ENCODE assay signal across 1 cellular context in the genomic region with DNA sequence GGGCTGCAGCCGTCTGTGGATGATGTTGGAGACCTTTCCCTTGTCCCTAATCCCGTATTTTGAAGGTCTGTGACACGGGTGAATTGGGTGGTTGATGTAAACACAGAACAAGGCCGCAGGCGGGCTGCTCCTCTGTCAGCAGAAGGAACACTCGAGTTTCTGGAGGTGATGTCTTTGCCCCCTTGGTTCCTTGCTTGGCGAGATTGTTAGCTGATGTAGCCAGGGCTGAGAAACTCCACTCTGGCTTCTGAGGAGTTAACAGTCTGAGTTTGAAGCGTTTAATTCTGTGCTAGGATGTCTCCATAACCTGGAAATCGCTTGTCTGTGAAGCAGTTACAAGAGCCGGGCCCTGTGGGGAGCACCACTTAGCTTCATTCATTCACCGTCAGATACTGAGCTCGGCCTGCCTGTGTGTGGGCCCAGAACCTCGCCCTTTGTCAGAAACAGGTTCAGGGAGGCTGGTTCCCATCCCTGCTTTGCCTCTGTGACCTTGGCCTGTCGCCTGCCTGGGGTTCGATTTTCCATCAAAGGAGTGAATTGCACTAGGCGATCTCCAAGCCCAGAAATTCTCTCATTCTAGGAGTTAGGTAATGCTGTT.
TF ChIP-seq lines count a peak whose summit lies in the region.

No MANE protein-coding gene starts in this region.

TF ChIP-seq in HepG2, 621 proteins besides CTCF, POLR2A, EP300 and RAD21 (continues in another document):
- peak; percentile 19; the same call in 1 of the 2 replicates for TF ChIP-seq PATZ1 (CRISPR knock-in tag; IDR thresholded peaks at IDR 0.05)
- TF ChIP-seq, protein P1, sequence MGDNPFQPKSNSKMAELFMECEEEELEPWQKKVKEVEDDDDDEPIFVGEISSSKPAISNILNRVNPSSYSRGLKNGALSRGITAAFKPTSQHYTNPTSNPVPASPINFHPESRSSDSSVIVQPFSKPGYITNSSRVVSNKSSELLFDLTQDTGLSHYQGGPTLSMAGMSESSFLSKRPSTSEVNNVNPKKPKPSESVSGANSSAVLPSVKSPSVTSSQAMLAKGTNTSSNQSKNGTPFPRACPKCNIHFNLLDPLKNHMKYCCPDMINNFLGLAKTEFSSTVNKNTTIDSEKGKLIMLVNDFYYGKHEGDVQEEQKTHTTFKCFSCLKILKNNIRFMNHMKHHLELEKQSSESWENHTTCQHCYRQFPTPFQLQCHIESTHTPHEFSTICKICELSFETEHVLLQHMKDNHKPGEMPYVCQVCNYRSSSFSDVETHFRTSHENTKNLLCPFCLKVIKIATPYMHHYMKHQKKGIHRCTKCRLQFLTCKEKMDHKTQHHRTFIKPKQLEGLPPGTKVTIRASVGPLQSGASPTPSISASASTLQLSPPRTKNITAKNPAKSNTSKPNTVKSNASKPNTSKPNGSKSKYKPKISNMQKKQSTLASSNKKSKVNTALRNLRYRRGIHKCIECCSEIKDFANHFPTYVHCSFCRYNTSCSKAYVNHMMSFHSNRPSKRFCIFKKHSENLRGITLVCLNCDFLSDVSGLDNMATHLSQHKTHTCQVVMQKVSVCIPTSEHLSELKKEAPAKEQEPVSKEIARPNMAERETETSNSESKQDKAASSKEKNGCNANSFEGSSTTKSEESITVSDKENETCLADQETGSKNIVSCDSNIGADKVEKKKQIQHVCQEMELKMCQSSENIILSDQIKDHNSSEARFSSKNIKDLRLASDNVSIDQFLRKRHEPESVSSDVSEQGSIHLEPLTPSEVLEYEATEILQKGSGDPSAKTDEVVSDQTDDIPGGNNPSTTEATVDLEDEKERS (CRISPR knock-in tag; IDR thresholded peaks at IDR 0.05): peak; percentile 42; the same call in 1 of the 2 replicates
- TF ChIP-seq CCDC6 (CRISPR knock-in tag; IDR thresholded peaks at IDR 0.05): no peak
- 0 out of 2 replicates have a peak, but pooled peaks have one; percentile 43 for TF ChIP-seq SNAI1 (CRISPR knock-in tag; IDR thresholded peaks at IDR 0.05; ENCODE audit: borderline replicate concordance)
- TF ChIP-seq, protein P2, sequence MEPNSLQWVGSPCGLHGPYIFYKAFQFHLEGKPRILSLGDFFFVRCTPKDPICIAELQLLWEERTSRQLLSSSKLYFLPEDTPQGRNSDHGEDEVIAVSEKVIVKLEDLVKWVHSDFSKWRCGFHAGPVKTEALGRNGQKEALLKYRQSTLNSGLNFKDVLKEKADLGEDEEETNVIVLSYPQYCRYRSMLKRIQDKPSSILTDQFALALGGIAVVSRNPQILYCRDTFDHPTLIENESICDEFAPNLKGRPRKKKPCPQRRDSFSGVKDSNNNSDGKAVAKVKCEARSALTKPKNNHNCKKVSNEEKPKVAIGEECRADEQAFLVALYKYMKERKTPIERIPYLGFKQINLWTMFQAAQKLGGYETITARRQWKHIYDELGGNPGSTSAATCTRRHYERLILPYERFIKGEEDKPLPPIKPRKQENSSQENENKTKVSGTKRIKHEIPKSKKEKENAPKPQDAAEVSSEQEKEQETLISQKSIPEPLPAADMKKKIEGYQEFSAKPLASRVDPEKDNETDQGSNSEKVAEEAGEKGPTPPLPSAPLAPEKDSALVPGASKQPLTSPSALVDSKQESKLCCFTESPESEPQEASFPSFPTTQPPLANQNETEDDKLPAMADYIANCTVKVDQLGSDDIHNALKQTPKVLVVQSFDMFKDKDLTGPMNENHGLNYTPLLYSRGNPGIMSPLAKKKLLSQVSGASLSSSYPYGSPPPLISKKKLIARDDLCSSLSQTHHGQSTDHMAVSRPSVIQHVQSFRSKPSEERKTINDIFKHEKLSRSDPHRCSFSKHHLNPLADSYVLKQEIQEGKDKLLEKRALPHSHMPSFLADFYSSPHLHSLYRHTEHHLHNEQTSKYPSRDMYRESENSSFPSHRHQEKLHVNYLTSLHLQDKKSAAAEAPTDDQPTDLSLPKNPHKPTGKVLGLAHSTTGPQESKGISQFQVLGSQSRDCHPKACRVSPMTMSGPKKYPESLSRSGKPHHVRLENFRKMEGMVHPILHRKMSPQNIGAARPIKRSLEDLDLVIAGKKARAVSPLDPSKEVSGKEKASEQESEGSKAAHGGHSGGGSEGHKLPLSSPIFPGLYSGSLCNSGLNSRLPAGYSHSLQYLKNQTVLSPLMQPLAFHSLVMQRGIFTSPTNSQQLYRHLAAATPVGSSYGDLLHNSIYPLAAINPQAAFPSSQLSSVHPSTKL (CRISPR knock-in tag; IDR thresholded peaks at IDR 0.05): peak; percentile 46
- TF ChIP-seq AHDC1 (CRISPR knock-in tag; IDR thresholded peaks at IDR 0.05; ENCODE audit: borderline replicate concordance): no peak
- peak; percentile 96 for TF ChIP-seq ZNF263 (CRISPR knock-in tag; IDR thresholded peaks at IDR 0.05)
- TF ChIP-seq ARNT2 (CRISPR knock-in tag; IDR thresholded peaks at IDR 0.05; ENCODE audit: low read depth): no peak
- TF ChIP-seq, protein P3, sequence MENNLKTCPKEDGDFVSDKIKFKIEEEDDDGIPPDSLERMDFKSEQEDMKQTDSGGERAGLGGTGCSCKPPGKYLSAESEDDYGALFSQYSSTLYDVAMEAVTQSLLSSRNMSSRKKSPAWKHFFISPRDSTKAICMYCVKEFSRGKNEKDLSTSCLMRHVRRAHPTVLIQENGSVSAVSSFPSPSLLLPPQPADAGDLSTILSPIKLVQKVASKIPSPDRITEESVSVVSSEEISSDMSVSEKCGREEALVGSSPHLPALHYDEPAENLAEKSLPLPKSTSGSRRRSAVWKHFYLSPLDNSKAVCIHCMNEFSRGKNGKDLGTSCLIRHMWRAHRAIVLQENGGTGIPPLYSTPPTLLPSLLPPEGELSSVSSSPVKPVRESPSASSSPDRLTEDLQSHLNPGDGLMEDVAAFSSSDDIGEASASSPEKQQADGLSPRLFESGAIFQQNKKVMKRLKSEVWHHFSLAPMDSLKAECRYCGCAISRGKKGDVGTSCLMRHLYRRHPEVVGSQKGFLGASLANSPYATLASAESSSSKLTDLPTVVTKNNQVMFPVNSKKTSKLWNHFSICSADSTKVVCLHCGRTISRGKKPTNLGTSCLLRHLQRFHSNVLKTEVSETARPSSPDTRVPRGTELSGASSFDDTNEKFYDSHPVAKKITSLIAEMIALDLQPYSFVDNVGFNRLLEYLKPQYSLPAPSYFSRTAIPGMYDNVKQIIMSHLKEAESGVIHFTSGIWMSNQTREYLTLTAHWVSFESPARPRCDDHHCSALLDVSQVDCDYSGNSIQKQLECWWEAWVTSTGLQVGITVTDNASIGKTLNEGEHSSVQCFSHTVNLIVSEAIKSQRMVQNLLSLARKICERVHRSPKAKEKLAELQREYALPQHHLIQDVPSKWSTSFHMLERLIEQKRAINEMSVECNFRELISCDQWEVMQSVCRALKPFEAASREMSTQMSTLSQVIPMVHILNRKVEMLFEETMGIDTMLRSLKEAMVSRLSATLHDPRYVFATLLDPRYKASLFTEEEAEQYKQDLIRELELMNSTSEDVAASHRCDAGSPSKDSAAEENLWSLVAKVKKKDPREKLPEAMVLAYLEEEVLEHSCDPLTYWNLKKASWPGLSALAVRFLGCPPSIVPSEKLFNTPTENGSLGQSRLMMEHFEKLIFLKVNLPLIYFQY (CRISPR knock-in tag; IDR thresholded peaks at IDR 0.05; ENCODE audit: borderline replicate concordance): no peak
- 0 out of 2 replicates have a peak, but pooled peaks have one; percentile 52 for TF ChIP-seq ZNF703 (CRISPR knock-in tag; IDR thresholded peaks at IDR 0.05; ENCODE audit: borderline replicate concordance)
- 0 out of 2 replicates have a peak, but pooled peaks have one; percentile 29 for TF ChIP-seq SALL1 (CRISPR knock-in tag; IDR thresholded peaks at IDR 0.05)
- no peak for TF ChIP-seq ZNF337 (CRISPR knock-in tag; IDR thresholded peaks at IDR 0.05; ENCODE audit: borderline replicate concordance, low read depth)
- TF ChIP-seq ZBTB40 (IDR thresholded peaks at IDR 0.05): no peak
- no peak; the same call in 1 of the 2 replicates for TF ChIP-seq ZBTB40 (CRISPR knock-in tag; IDR thresholded peaks at IDR 0.05)
